In genomic region chr19:57280913-57281425, GRCh38 we compare ENCODE assay signal across 1 cellular context.
TF ChIP-seq lines count a peak whose summit lies in the region.

No MANE protein-coding gene starts in this region.

TF ChIP-seq in H1, 55 proteins besides CTCF, POLR2A, EP300 and RAD21 (continued from another document):
- TF ChIP-seq CHD7 (IDR thresholded peaks at IDR 0.05; ENCODE audit: insufficient replicate concordance, low read length): no peak
- TF ChIP-seq CEBPB (IDR thresholded peaks at IDR 0.05; ENCODE audit: low read depth, low read length): no peak
